Comparison of ENCODE assay signal across 8 cellular contexts in the genomic region with DNA sequence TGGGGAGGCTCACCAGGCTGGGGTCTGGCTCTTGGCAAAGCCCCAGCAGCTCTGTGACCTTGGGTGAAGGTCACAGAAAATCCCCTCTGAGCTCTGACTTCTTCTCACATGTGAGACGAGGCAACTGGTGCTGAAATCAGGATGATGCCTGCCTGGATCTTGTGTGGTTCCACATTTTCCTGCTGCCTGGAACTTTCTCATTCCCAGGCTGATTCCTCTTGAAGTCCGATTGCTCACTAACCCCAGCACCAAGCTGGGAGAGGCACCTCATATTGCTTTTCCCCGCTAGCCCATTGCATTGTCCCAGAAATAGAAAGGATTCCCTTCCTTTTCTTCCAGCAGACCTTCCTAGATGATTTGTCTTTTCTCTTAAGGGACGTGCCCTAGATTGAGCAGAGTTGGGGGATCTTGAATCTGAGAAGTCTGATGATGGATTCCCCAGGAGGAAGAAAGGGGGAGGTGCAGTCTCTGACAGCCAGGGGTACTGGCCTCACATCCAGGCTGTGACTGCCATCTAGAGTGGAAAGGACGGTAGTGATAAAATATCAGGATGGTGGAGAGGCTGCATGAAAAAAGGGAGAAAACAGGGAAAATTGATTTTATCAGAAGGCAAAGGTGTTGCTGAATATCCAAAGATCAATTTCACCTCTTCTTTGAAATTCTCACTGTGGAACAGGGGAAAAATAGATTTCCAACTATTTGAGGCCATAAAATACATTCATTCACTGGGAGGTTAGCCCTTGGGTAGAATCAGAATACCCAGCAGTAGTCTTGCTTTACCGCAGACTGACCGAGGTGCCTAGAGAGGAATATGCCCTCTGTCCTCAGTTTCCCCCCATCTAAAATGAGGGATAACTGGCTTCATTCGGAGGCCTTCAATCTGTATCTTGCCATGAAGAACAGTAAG.
DNase-seq lines count a peak whose midpoint lies in the region; ATAC-seq, FAIRE-seq and TF ChIP-seq lines count a peak whose summit lies in the region.

No MANE protein-coding gene starts in this region.

- DNase-seq in D721Med (ENCODE audit: insufficient read length, low spot score) (peak; percentile 68), HPDE6-E6E7 (ENCODE audit: extremely low spot score) (peak; percentile 67), adrenal gland (peak; percentile 44 to 78 (median 57)), heart right ventricle (peak in 1 of 2 donors; percentile 80), posterior cingulate gyrus (peak in 6 of 10 donors; percentile 67 to 95 (median 70)), coronary artery (ENCODE audit: low spot score) (no peak)

- no peak overlapping the region for H2AFZ ChIP-seq in OCI-LY1 (ENCODE audit: low read length)

- intact Hi-C loops in adrenal gland (cut with DNase I) (loop anchor here (5.0 to 10.0 kb wide), 4 partner anchors 65 to 508 kb away; partner anchors contain the start of gene LDLRAD4 (in 1 of the 2)), heart right ventricle (cut with DNase I) (loop anchor here (1.0 to 10.0 kb wide), 12 partner anchors 68 to 635 kb away; partner anchors contain the start of genes LDLRAD4 (in 4 of the 10) and CEP192 (in 1 of the 10)), posterior cingulate gyrus (cut with DNase I) (loop anchor here (1.0 to 10.0 kb wide), 3 partner anchors 72 to 413 kb away; partner anchors contain the start of genes FAM210A, LDLRAD4 and RNMT)

- H3K4me3 ChIP-seq in OCI-LY1 (ENCODE audit: low read depth, low read length, poor library complexity, severe bottlenecking) (no peak overlapping the region), adrenal gland (no peak overlapping the region), heart right ventricle (no peak overlapping the region), coronary artery (no peak overlapping the region)

- peak; percentile 71 for ATAC-seq in GM19328 (IDR thresholded peaks at IDR 0.05; ENCODE audit: unreplicated experiment)
- ATAC-seq in heart right ventricle: peak; percentile 78 to 93 (median 90)

- 41 to 42% (median 42%) methylated on average over 8 of the region's 8 CpGs for WGBS in adrenal gland, 4 donors
- WGBS in heart right ventricle, 2 donors: 39% methylated on average over 8 of the region's 8 CpGs

- FAIRE-seq in D721Med (lab: Jason Lieb, UNC): peak; percentile 88

- no peaks in the 10 kb centered on the region for H3F3A ChIP-seq in OCI-LY1 (ENCODE audit: insufficient read depth, low read length)

- H3K9ac ChIP-seq in OCI-LY1 (ENCODE audit: low read length): peak overlapping the region; percentile 21; the same call in 1 of the 2 replicates

- H3K9me2 ChIP-seq in OCI-LY1 (ENCODE audit: low read depth, low read length): no peaks in the 10 kb centered on the region

- TF ChIP-seq CTCF in D721Med (IDR thresholded peaks at IDR 0.05; ENCODE audit: insufficient read depth, missing control alignments) (peak; percentile 66), OCI-LY1 (IDR thresholded peaks at IDR 0.05; ENCODE audit: low read length) (peak; percentile 99), adrenal gland (IDR thresholded peaks at IDR 0.05) (peak; percentile 59 to 92 (median 83)), heart right ventricle (IDR thresholded peaks at IDR 0.05) (peak; percentile 69 to 91 (median 83)), coronary artery (IDR thresholded peaks at IDR 0.05) (no peak)

- H3K9me3 ChIP-seq in OCI-LY1 (ENCODE audit: low read length): peaks cover 29% of the 10 kb centered on the region
- H3K9me3 ChIP-seq in adrenal gland (replicated peaks in 1 of 3): no peaks in the 10 kb centered on the region
- H3K9me3 ChIP-seq in heart right ventricle: peaks cover 0 to 9% (median 0%) of the 10 kb centered on the region in 11 donors

- TF ChIP-seq POLR2A in adrenal gland (IDR thresholded peaks at IDR 0.05): no peak

- H3K36me3 ChIP-seq in OCI-LY1 (ENCODE audit: insufficient read depth, low read length) (peaks cover 90% of the 10 kb centered on the region), adrenal gland (replicated peaks in 1 of 2) (no peaks in the 10 kb centered on the region), heart right ventricle (peaks cover 0 to 4% (median 0%) of the 10 kb centered on the region in 9 donors)

- H3K27ac ChIP-seq in OCI-LY1 (ENCODE audit: low read depth, low read length, poor library complexity, severe bottlenecking): peak overlapping the region; percentile 40
- H3K27ac ChIP-seq in adrenal gland: peak overlapping the region in 2 of 5 donors; percentile 9 to 22
- peak overlapping the region in 7 of 10 donors; percentile 34 to 61 (median 43) for H3K27ac ChIP-seq in heart right ventricle
- no peak overlapping the region for H3K27ac ChIP-seq in coronary artery

- peaks cover 52% of the 10 kb centered on the region for H3K79me2 ChIP-seq in OCI-LY1 (ENCODE audit: insufficient read depth, low read length)

- H3K27me3 ChIP-seq in OCI-LY1 (ENCODE audit: insufficient read depth, low read length): no peaks in the 10 kb centered on the region
- H3K27me3 ChIP-seq in adrenal gland: no peaks in the 10 kb centered on the region
- H3K27me3 ChIP-seq in heart right ventricle: no peaks in the 10 kb centered on the region

- peaks cover 48% of the 10 kb centered on the region for H3K4me1 ChIP-seq in OCI-LY1 (ENCODE audit: insufficient read depth, low read length, severe bottlenecking)
- peaks cover 5 to 9% of the 10 kb centered on the region in 2 donors for H3K4me1 ChIP-seq in adrenal gland (replicated peaks in 1 of 2)
- H3K4me1 ChIP-seq in heart right ventricle: peaks cover 6 to 32% (median 22%) of the 10 kb centered on the region in 9 donors

- peak overlapping the region; percentile 29; the same call in 1 of the 2 replicates for H3K4me2 ChIP-seq in OCI-LY1 (ENCODE audit: low read length)

- H4K20me1 ChIP-seq in OCI-LY1 (ENCODE audit: insufficient read depth, low read length): no peaks in the 10 kb centered on the region

Comparison
In these comparisons a context has a peak if more than half of its experiments do, and no peak if none do; other contexts are left out.
1. H3K27ac ChIP-seq: peak in OCI-LY1 (single experiment) and heart right ventricle (7 of 10); none in coronary artery (0 of 2).